ENCODE assay signal across 8 cellular contexts in genomic region chr2:240149943-240150784, GRCh38. TPM values are rescaled to one million over a fixed set of nuclear protein-coding genes. Genes with fewer than 3 reads are reported as not detected.
DNase-seq lines count a peak whose midpoint lies in the region; ATAC-seq and TF ChIP-seq lines count a peak whose summit lies in the region.

No MANE protein-coding gene starts in this region.

- peaks cover 0 to 5% of the 10 kb centered on the region in 2 donors for H3K36me3 Mint-ChIP-seq in activated naive CD4-positive, alpha-beta T cell treated with anti-CD3 and anti-CD28 coated beads, Interleukin-2, amount 50 U/mL, for 72 hours

- no peaks in the 10 kb centered on the region for H4K20me1 ChIP-seq in hepatocyte (ENCODE audit: insufficient read depth, poor library complexity, severe bottlenecking)

- no peak overlapping the region for H3K4me2 ChIP-seq in hepatocyte

- TF ChIP-seq CTCF in GM10266 (IDR thresholded peaks at IDR 0.05; ENCODE audit: control insufficient read depth, insufficient read depth, low read depth, missing control alignments) = peak; percentile 77
- TF ChIP-seq CTCF in hepatocyte (IDR thresholded peaks at IDR 0.05; ENCODE audit: poor library complexity) = peak; percentile 83

- no peaks in the 10 kb centered on the region for H3K9me3 ChIP-seq in hepatocyte (ENCODE audit: low read depth)

- peak; percentile 44 to 64 for ATAC-seq in activated naive CD4-positive, alpha-beta T cell treated with anti-CD3 and anti-CD28 coated beads, Interleukin-2, amount 50 U/mL, for 72 hours
- ATAC-seq in GM21786 (IDR thresholded peaks at IDR 0.05; ENCODE audit: unreplicated experiment) (no peak), GM21529 (IDR thresholded peaks at IDR 0.05; ENCODE audit: unreplicated experiment) (no peak)

- DNase-seq in A172 (ENCODE audit: low spot score) (peak; percentile 31), GM10266 (ENCODE audit: extremely low spot score) (peak; percentile 78), NCI-H460 (ENCODE audit: extremely low read depth, low read depth) (peak; percentile 41), hepatocyte (ENCODE audit: low spot score) (peak; percentile 76)
- DNase-seq in activated naive CD4-positive, alpha-beta T cell treated with anti-CD3 and anti-CD28 coated beads, Interleukin-2, amount 50 U/mL, for 72 hours (ENCODE audit: low spot score in 2 of 2) = peak in 1 of 2 donors; percentile 51
- DNase-seq in stimulated activated CD4-positive, alpha-beta T cell treated with anti-CD3 and anti-CD28 coated beads, Interleukin-15, amount 100 ng/mL, for 24 hours = peak; percentile 52

- WGBS in hepatocyte (ENCODE audit: low lambda C conversion rate, missing lambda C conversion rate) = 30% methylated on average over 11 of the region's 12 CpGs

- H3K27ac ChIP-seq in hepatocyte = no peak overlapping the region

- H3K9me2 ChIP-seq in hepatocyte (replicated peaks; ENCODE audit: insufficient read depth) = no peaks in the 10 kb centered on the region

- H3K79me2 ChIP-seq in hepatocyte = no peaks in the 10 kb centered on the region

- peaks cover 9% of the 10 kb centered on the region for H3K27me3 ChIP-seq in hepatocyte

- H3K27ac Mint-ChIP-seq in activated naive CD4-positive, alpha-beta T cell treated with anti-CD3 and anti-CD28 coated beads, Interleukin-2, amount 50 U/mL, for 72 hours = no peak overlapping the region

- no peak overlapping the region for H2AFZ ChIP-seq in hepatocyte

- no peaks in the 10 kb centered on the region for H3K4me1 ChIP-seq in hepatocyte (ENCODE audit: insufficient read depth)

- no peak overlapping the region for H3K4me3 ChIP-seq in hepatocyte

- H3K9me3 Mint-ChIP-seq in activated naive CD4-positive, alpha-beta T cell treated with anti-CD3 and anti-CD28 coated beads, Interleukin-2, amount 50 U/mL, for 72 hours = peaks cover 5 to 15% of the 10 kb centered on the region in 2 donors

- no peaks in the 10 kb centered on the region for H3K36me3 ChIP-seq in hepatocyte (replicated peaks; ENCODE audit: insufficient read depth, low read depth)

RNA-seq across cellular contexts. Expression of gene OTOS, which starts 9.7 kb away (rescaled TPM):
- not detected in 2 replicates for total RNA-seq in A172 (2014; rRNA removed; shearing (Covaris generic))
- not detected in 2 replicates for total RNA-seq in NCI-H460 (2014; rRNA removed; shearing (Covaris generic))
- not detected in 2 replicates for polyA plus RNA-seq in NCI-H460 (2014; cell fraction: nucleus; rRNA removed)
- not detected for total RNA-seq in activated naive CD4-positive, alpha-beta T cell treated with anti-CD3 and anti-CD28 coated beads, Interleukin-2, amount 50 U/mL, for 72 hours
- 0.50 TPM in 1 of 2 replicates, not detected in the other for total RNA-seq in hepatocyte
- polyA plus RNA-seq in hepatocyte = 0.34 TPM in 1 of 2 replicates, not detected in the other

RNA-seq across cellular contexts. Expression of gene COPS9, which starts 14.1 kb away (rescaled TPM):
- 178 and 269 TPM in 2 replicates for total RNA-seq in A172 (2014; rRNA removed; shearing (Covaris generic))
- total RNA-seq in NCI-H460 (2014; rRNA removed; shearing (Covaris generic)) = 134 and 144 TPM in 2 replicates
- polyA plus RNA-seq in NCI-H460 (2014; cell fraction: nucleus; rRNA removed) = 243 and 693 TPM in 2 replicates
- 10 to 100 TPM; 92.9 to 97.6 TPM for total RNA-seq in activated naive CD4-positive, alpha-beta T cell treated with anti-CD3 and anti-CD28 coated beads, Interleukin-2, amount 50 U/mL, for 72 hours
- total RNA-seq in hepatocyte = 109 and 146 TPM in 2 replicates
- 253 and 300 TPM in 2 replicates for polyA plus RNA-seq in hepatocyte

Comparison
In these comparisons a context has a peak if more than half of its experiments do, and no peak if none do; other contexts are left out.
1. ATAC-seq: peak in activated naive CD4-positive, alpha-beta T cell treated with anti-CD3 and anti-CD28 coated beads, Interleukin-2, amount 50 U/mL, for 72 hours (2 of 2); none in GM21786 (single experiment) and GM21529 (single experiment).